Comparison of ENCODE assay signal across 8 cellular contexts in the genomic region with DNA sequence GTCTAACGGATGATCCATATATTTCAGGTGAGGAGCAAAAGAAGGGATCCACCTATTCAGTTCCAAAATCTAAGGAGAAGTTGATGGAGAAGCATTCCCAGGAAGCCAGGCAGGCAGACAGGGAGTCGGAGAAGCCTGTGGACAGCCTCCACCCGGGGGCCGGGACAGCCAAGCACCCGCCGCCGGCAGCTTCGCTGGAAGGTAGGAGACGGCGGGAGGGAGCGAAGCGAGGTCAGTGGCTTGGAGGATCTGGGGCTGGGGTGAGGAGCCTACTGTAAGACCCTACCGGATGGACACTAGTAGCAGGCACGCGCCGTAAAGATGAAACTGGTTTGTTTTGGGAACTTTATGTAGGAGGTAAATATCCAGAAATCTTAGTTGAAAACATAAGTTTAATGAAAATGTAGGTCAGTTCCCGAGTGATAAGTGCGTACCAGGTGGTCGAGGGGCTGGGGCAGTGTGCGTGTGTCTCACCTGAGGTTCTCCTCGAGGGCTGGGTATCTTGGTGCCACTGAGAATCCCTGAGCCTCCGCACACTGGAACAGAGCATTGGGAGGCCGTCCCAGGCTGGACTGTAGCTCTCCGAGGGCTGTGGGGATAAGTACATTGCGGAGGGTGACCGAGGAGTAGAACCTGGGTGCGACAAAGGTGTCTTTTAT. TPM values are rescaled to one million over a fixed set of nuclear protein-coding genes. Genes with fewer than 3 reads are reported as not detected.
A peak's percentile ranks its signal among the peaks of the same experiment; 100 is the strongest.
DNase-seq lines count a peak whose midpoint lies in the region; ATAC-seq and TF ChIP-seq lines count a peak whose summit lies in the region.

No MANE protein-coding gene starts in this region.

- H3K9me3 ChIP-seq in NT2/D1 (ENCODE audit: insufficient read depth, low read length) (no peaks in the 10 kb centered on the region), mesodermal cell (ENCODE audit: control insufficient read depth, low read length) (peaks cover 4% of the 10 kb centered on the region)

- H3K4me3 ChIP-seq in NT2/D1 (ENCODE audit: insufficient read length, low read depth) (peak overlapping the region; percentile 99), coronary artery (peak overlapping the region; percentile 85), mesodermal cell (ENCODE audit: extremely low read depth, insufficient read depth, low read length, poor library complexity, severe bottlenecking) (peak overlapping the region; percentile 92)

- peaks cover 62% of the 10 kb centered on the region for H3K36me3 ChIP-seq in NT2/D1 (ENCODE audit: insufficient read depth, insufficient read length, low read length)
- H3K36me3 ChIP-seq in mesodermal cell (ENCODE audit: control insufficient read depth, insufficient read depth, low read length): peaks cover 58% of the 10 kb centered on the region

- DNase-seq in activated CD4-positive, CD25-positive, alpha-beta regulatory T cell treated with anti-CD3 and anti-CD28 coated beads, Interleukin-2, amount 50 U/mL, for 72 hours: peak; percentile 48
- DNase-seq in activated CD4-positive, CD25-positive, alpha-beta regulatory T cell (lab: John Stamatoyannopoulos, UW): no peak
- DNase-seq in NT2/D1 (ENCODE audit: low read depth, low spot score) (no peak), coronary artery (ENCODE audit: low spot score) (no peak), NCI-H446 (lab: John Stamatoyannopoulos, UW) (no peak), ecto neural progenitor cell (ENCODE audit: low spot score) (no peak)

- no peak for ATAC-seq in GM18861 (IDR thresholded peaks at IDR 0.05; ENCODE audit: unreplicated experiment)

- no peaks in the 10 kb centered on the region for H3K27me3 ChIP-seq in NT2/D1 (ENCODE audit: insufficient read depth, insufficient read length)

- no peak for TF ChIP-seq CTCF in coronary artery (IDR thresholded peaks at IDR 0.05)

- WGBS in mesodermal cell (ENCODE audit: insufficient coverage in 2 of 2), 2 experiments: 16 to 25% methylated on average over 25 to 26 of the region's 27 CpGs

- peaks cover 4% of the 10 kb centered on the region for H3K4me1 ChIP-seq in NT2/D1 (ENCODE audit: insufficient read depth, insufficient read length)
- H3K4me1 ChIP-seq in mesodermal cell (ENCODE audit: control insufficient read depth, insufficient read depth, low read length, poor library complexity, severe bottlenecking): peaks cover 7% of the 10 kb centered on the region

- H3K27ac ChIP-seq in coronary artery: peak overlapping the region in 1 of 2 donors; percentile 86
- H3K27ac ChIP-seq in mesodermal cell (ENCODE audit: low read depth, low read length, severe bottlenecking): peak overlapping the region; percentile 53

- H3K9ac ChIP-seq in NT2/D1 (ENCODE audit: insufficient read length, low read depth): peak overlapping the region; percentile 99

RNA-seq across cellular contexts. Expression of gene SPATA33, which starts 0.7 kb away (rescaled TPM):
- 11.8 TPM for polyA plus RNA-seq in mesodermal cell (2013, experiment 1 of 2)
- 8.7 TPM for polyA plus RNA-seq in mesodermal cell (2013, experiment 2 of 2)

RNA-seq across cellular contexts. Expression of gene CHMP1A, which starts 0.8 kb away (rescaled TPM):
- polyA plus RNA-seq in mesodermal cell (2013, experiment 1 of 2): 53.4 TPM
- 46.5 TPM for polyA plus RNA-seq in mesodermal cell (2013, experiment 2 of 2)

RNA-seq across cellular contexts. Expression of gene CDK10, which starts 28.1 kb away (rescaled TPM):
- polyA plus RNA-seq in mesodermal cell (2013, experiment 1 of 2): 74.6 TPM
- 50.6 TPM for polyA plus RNA-seq in mesodermal cell (2013, experiment 2 of 2)

RNA-seq across cellular contexts. Expression of gene SPATA2L, which starts 43.2 kb away (rescaled TPM):
- polyA plus RNA-seq in mesodermal cell (2013, experiment 1 of 2): 7.3 TPM
- 5.8 TPM for polyA plus RNA-seq in mesodermal cell (2013, experiment 2 of 2)

RNA-seq across cellular contexts. Expression of gene DPEP1, which starts 44.9 kb away (rescaled TPM):
- 0.33 TPM for polyA plus RNA-seq in mesodermal cell (2013, experiment 1 of 2)
- polyA plus RNA-seq in mesodermal cell (2013, experiment 2 of 2): not detected
